In genomic region chr12:112170971-112171596, GRCh38 we compare ENCODE assay signal across 19 cellular contexts. TPM values are rescaled to one million over a fixed set of nuclear protein-coding genes. Genes with fewer than 3 reads are reported as not detected.
A peak's percentile ranks its signal among the peaks of the same experiment; 100 is the strongest.
DNase-seq lines count a peak whose midpoint lies in the region; ATAC-seq and TF ChIP-seq lines count a peak whose summit lies in the region.
"Had no signal": no experiment of that assay in that cellular context is flagged by ENCODE, and none has a peak within 500 bp of the region (broad histone marks: within the 10 kb centered on the region; RNA-seq: fewer than 3 reads in every experiment).

No MANE protein-coding gene starts in this region.

- H3K18ac ChIP-seq in neuronal stem cell (ENCODE audit: low read length): no peak overlapping the region

- TF ChIP-seq CTCF in suprapubic skin (IDR thresholded peaks at IDR 0.05): no peak

- no peak overlapping the region for H2AFZ ChIP-seq in neuronal stem cell (ENCODE audit: low read length)

- H3K27me3 Mint-ChIP-seq in T-helper 17 cell: no peaks in the 10 kb centered on the region
- H3K27me3 Mint-ChIP-seq: B cell; CD8-positive, alpha-beta memory T cell had no signal

- H3K4me1 Mint-ChIP-seq in T-helper 17 cell: no peaks in the 10 kb centered on the region

- peak overlapping the region; percentile 39 for H2BK5ac ChIP-seq in neuronal stem cell (ENCODE audit: low read length)

- H4K91ac ChIP-seq in neuronal stem cell (ENCODE audit: low read depth, low read length, poor library complexity): no peak overlapping the region

- TF ChIP-seq EP300 in suprapubic skin (IDR thresholded peaks at IDR 0.05): no peak

- DNase-seq in DMS53 (lab: John Stamatoyannopoulos, UW): peak; percentile 75
- no peak for DNase-seq in DMS53 treated with DMSO at 0.1 percent for 48 hours (lab: John Stamatoyannopoulos, UW; ENCODE audit: unreplicated experiment)
- DNase-seq in T-helper 17 cell: no peak
- DNase-seq in neuronal stem cell (ENCODE audit: low spot score): no peak
- DNase-seq in suprapubic skin (ENCODE audit: low spot score in 2 of 2): peak; percentile 40 to 74
- no peak for DNase-seq in NOMO-1 (lab: John Stamatoyannopoulos, UW; ENCODE audit: unreplicated experiment in 2 of 2)
- no peak for DNase-seq in NCI-H345 treated with DMSO at 0.1 percent for 48 hours (lab: John Stamatoyannopoulos, UW; ENCODE audit: unreplicated experiment)
- DNase-seq: NCI-H446 treated with DMSO at 0.1 percent for 48 hours, NCI-H526 treated with DMSO at 0.1 percent for 48 hours, SIG-M5 had no signal

- no peak overlapping the region for H3K4ac ChIP-seq in neuronal stem cell (ENCODE audit: low read length)

- H3K4me3 ChIP-seq in neuronal stem cell (ENCODE audit: low read length in 2 of 2): peak overlapping the region in 1 of 2 donors; percentile 10
- H3K4me3 ChIP-seq in suprapubic skin: no peak overlapping the region
- H3K4me3 ChIP-seq: K562, MG63, SK-N-MC had no signal

- H3K79me1 ChIP-seq in neuronal stem cell (ENCODE audit: low read depth, low read length): peaks cover 1% of the 10 kb centered on the region

- H2AK5ac ChIP-seq in neuronal stem cell (ENCODE audit: low read depth, low read length): no peak overlapping the region

- no peak for ATAC-seq in T-helper 17 cell
- no peak for ATAC-seq in GM18868 (IDR thresholded peaks at IDR 0.05; ENCODE audit: unreplicated experiment)
- ATAC-seq: Panc1 had no signal

- H3K36me3 ChIP-seq in neuronal stem cell (replicated peaks in 1 of 2; ENCODE audit: control insufficient read depth in 2 of 2, insufficient read depth in 2 of 2, low read length in 2 of 2) (peaks cover 16 to 85% of the 10 kb centered on the region in 2 donors), suprapubic skin (peaks cover 91% of the 10 kb centered on the region)
- H3K36me3 ChIP-seq: MG63 had no signal

- H3K36me3 Mint-ChIP-seq in T-helper 17 cell (ENCODE audit: low read depth): no peaks in the 10 kb centered on the region

- H3K9me3 ChIP-seq in T-helper 17 cell (ENCODE audit: control insufficient read depth, low read length, poor library complexity, severe bottlenecking) (no peaks in the 10 kb centered on the region), neuronal stem cell (replicated peaks in 1 of 2; ENCODE audit: control insufficient read depth in 2 of 2, insufficient read depth in 1 of 2, low read depth in 1 of 2, low read length in 2 of 2) (no peaks in the 10 kb centered on the region), suprapubic skin (no peaks in the 10 kb centered on the region)
- H3K9me3 ChIP-seq: MG63 had no signal

- H3K4me2 ChIP-seq in neuronal stem cell (ENCODE audit: insufficient read depth, low read length, poor library complexity, severe bottlenecking): no peak overlapping the region

- H2BK15ac ChIP-seq in neuronal stem cell (ENCODE audit: low read length): no peak overlapping the region

- H3K23ac ChIP-seq in neuronal stem cell (ENCODE audit: low read depth, low read length, poor library complexity): peak overlapping the region; percentile 65

- H4K8ac ChIP-seq in neuronal stem cell (ENCODE audit: low read depth, low read length): no peak overlapping the region

- H3K4me3 Mint-ChIP-seq in T-helper 17 cell: peak overlapping the region; percentile 36
- H3K4me3 Mint-ChIP-seq: B cell; CD8-positive, alpha-beta memory T cell had no signal

- H2BK120ac ChIP-seq in neuronal stem cell (ENCODE audit: low read depth, low read length): no peak overlapping the region

- H3K4me1 ChIP-seq in neuronal stem cell (ENCODE audit: control insufficient read depth in 2 of 2, insufficient read depth in 1 of 2, low read depth in 1 of 2, low read length in 2 of 2): no peaks in the 10 kb centered on the region
- no peaks in the 10 kb centered on the region for H3K4me1 ChIP-seq in suprapubic skin

- H2BK12ac ChIP-seq in neuronal stem cell (ENCODE audit: low read length): no peak overlapping the region

- peak overlapping the region; percentile 92 for H3K27ac Mint-ChIP-seq in T-helper 17 cell

- H3K9ac ChIP-seq in neuronal stem cell (ENCODE audit: low read depth, low read length, poor library complexity): peak overlapping the region; percentile 50

- H3K14ac ChIP-seq in neuronal stem cell (ENCODE audit: low read length): peak overlapping the region; percentile 47

- no peak for TF ChIP-seq POLR2A in suprapubic skin (IDR thresholded peaks at IDR 0.05)

- H3K27ac ChIP-seq in neuronal stem cell (replicated peaks; ENCODE audit: low read length) (no peak overlapping the region), suprapubic skin (no peak overlapping the region)
- H3K27ac ChIP-seq: 22Rv1, C4-2B, SK-N-MC had no signal

- WGBS in neuronal stem cell (ENCODE audit: extremely low coverage in 2 of 2, insufficient read length in 2 of 2, insufficient replicate concordance in 1 of 2), 2 donors: no CpG with 5 or more reads among the region's 17 CpGs
- WGBS in suprapubic skin: 91% methylated on average over 15 of the region's 17 CpGs

- H3K27me3 ChIP-seq in neuronal stem cell (ENCODE audit: control insufficient read depth in 3 of 3, insufficient read depth in 3 of 3, low read depth in 1 of 3, low read length in 3 of 3): no peaks in the 10 kb centered on the region
- H3K27me3 ChIP-seq in suprapubic skin: no peaks in the 10 kb centered on the region
- H3K27me3 ChIP-seq: MG63 had no signal

RNA-seq across cellular contexts. Expression of gene TRAFD1, which starts 45.7 kb away (rescaled TPM):
- total RNA-seq in T-helper 17 cell (10 to 100 TPM; 24.3 to 26.2 TPM), suprapubic skin (10 to 100 TPM; 44.6 to 88.1 (median 54.6) TPM)
- 21.1 TPM for polyA plus RNA-seq in neuronal stem cell (2013, experiment 1 of 2)
- 21.0 TPM for polyA plus RNA-seq in neuronal stem cell (2013, experiment 2 of 2)

Comparison
In these comparisons a context has a peak if more than half of its experiments do, and no peak if none do; other contexts are left out.
1. DNase-seq: peak in DMS53 (single experiment) and suprapubic skin (2 of 2); none in DMS53 treated with DMSO at 0.1 percent for 48 hours (single experiment), T-helper 17 cell (0 of 3), neuronal stem cell (single experiment), NOMO-1 (0 of 2) and NCI-H345 treated with DMSO at 0.1 percent for 48 hours (single experiment).